In the genomic region with DNA sequence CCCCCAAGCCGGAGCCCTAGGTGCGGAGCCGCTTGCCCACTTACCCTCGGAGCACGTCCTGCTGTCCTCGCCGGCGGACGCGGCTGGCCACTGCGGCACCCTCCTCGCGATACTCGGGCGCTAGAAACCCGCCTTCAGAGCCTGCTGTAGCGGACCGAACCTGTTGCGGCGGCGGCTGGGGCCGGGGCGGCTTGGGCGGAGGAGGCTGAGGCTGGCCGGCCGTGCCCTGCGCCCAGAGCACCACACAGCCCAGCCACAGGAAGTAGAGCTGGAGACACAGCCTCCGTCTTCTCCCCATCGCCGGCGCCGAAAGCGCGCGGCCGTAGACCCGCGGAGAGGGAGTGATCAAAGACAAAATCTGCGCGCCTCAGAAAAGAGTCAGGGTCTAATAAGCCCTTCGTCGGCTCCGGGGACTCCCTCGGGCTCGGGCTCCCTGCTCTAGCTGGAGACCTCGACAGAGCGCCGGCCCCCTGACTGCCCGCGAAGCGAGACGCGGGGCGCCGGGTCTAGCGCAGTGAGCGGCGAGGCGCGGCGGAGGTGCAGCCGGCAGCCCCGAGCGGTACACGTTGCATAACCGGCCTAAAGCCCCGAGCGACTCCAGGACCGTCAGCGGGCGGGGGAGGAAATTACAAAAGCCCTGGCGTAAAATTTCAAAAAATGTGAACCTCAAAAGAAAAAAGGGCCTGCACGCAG, we compare ENCODE assay signal across 9 cellular contexts. TPM values are rescaled to one million over a fixed set of nuclear protein-coding genes. Genes with fewer than 3 reads are reported as not detected.
DNase-seq lines count a peak whose midpoint lies in the region; ATAC-seq and TF ChIP-seq lines count a peak whose summit lies in the region.
"Had no signal": no experiment of that assay in that cellular context is flagged by ENCODE, and none has a peak within 500 bp of the region (broad histone marks: within the 10 kb centered on the region; RNA-seq: fewer than 3 reads in every experiment).

No MANE protein-coding gene starts in this region.

- in situ Hi-C loops in IMR-90 (cut with MboI; ENCODE audit: low sequenced_read_pairs) = loop anchor here (5.0 kb wide), 1 partner anchor 135 kb away; no protein-coding TSS in a partner anchor
- in situ Hi-C loops in mammary epithelial cell (cut with MboI; ENCODE audit: low sequenced_read_pairs in 2 of 2) = loop anchor here in 1 of 2 donors (25.0 kb wide), 1 partner anchor 125 kb away; no protein-coding TSS in a partner anchor

- no peak overlapping the region for H2AK5ac ChIP-seq in IMR-90 (ENCODE audit: low read depth, low read length)

- no peak overlapping the region for H2BK15ac ChIP-seq in IMR-90 (ENCODE audit: low read depth, low read length)

- WGBS in IMR-90 (ENCODE audit: extremely low coverage in 2 of 2, insufficient read length in 1 of 2), 2 experiments = 0% methylated on average over 17 of the region's 73 CpGs; no CpG with 5 or more reads in 1 of the 2 experiments
- WGBS in mammary epithelial cell (ENCODE audit: low coverage, missing lambda C conversion rate) = 4% methylated on average over 5 of the region's 73 CpGs
- WGBS in thyroid gland, 2 donors = 0 to 3% methylated on average over 31 to 33 of the region's 73 CpGs

- no peak for TF ChIP-seq CTCF in IMR-90 (conservative IDR thresholded peaks at IDR 0.05; ENCODE audit: low read depth, low read length)
- TF ChIP-seq CTCF in mammary epithelial cell (conservative IDR thresholded peaks at IDR 0.05 in 1 of 2, IDR thresholded peaks at IDR 0.05 in 1 of 2; ENCODE audit: extremely low read depth in 1 of 2, insufficient read depth in 1 of 2, low read depth in 1 of 2, low read length in 2 of 2) = no peak
- TF ChIP-seq CTCF in thyroid gland (IDR thresholded peaks at IDR 0.05) = no peak

- H3K9ac ChIP-seq in IMR-90 (ENCODE audit: low read depth, low read length) (peak overlapping the region; percentile 65), mammary epithelial cell (ENCODE audit: insufficient read depth, low read length) (peak overlapping the region; percentile 74)

- H3K14ac ChIP-seq in IMR-90 (replicated peaks; ENCODE audit: low read depth, low read length) = no peak overlapping the region

- TF ChIP-seq RAD21 in IMR-90 (IDR thresholded peaks at IDR 0.05; ENCODE audit: low read length) = 0 out of 2 replicates have a peak, but pooled peaks have one; percentile 6

- H3K79me2 ChIP-seq in mammary epithelial cell (ENCODE audit: insufficient read depth, low read length) = peaks cover 33% of the 10 kb centered on the region

- H3K36me3 ChIP-seq in IMR-90 (ENCODE audit: control insufficient read depth, insufficient read depth, low read length) (peaks cover 12% of the 10 kb centered on the region), mammary epithelial cell (ENCODE audit: insufficient read depth, low read length) (peaks cover 4% of the 10 kb centered on the region), thyroid gland (no peaks in the 10 kb centered on the region)

- DNase-seq in D341Med (ENCODE audit: low spot score) = peak; percentile 75
- peak; percentile 55 for DNase-seq in IMR-90
- peak; percentile 59 for DNase-seq in mammary epithelial cell
- peak; percentile 82 for DNase-seq in left kidney (ENCODE audit: low read depth, low spot score)
- DNase-seq in thyroid gland = peak; percentile 9 to 27
- no peak for DNase-seq in activated CD4-positive, alpha-beta T cell treated with anti-CD3 and anti-CD28 coated beads for 4 hours
- no peak for DNase-seq in middle frontal gyrus (ENCODE audit: extremely low spot score, low spot score)

- intact Hi-C loops in IMR-90 (cut with micrococcal nuclease) (loop anchor here (1.0 to 10.0 kb wide), 4 partner anchors 107 to 290 kb away; no protein-coding TSS in a partner anchor), mammary epithelial cell (cut with micrococcal nuclease) (no loop called here), thyroid gland (cut with DNase I) (no loop called here)

- no peak overlapping the region for H4K5ac ChIP-seq in IMR-90 (ENCODE audit: low read depth, low read length)

- H3K9me1 ChIP-seq in IMR-90 (ENCODE audit: insufficient read depth, low read length) = peaks cover 11% of the 10 kb centered on the region

- dilution Hi-C loops in IMR-90 (cut with HindIII; ENCODE audit: low sequenced_read_pairs, unreplicated experiment) (no loop called here), mammary epithelial cell (cut with HindIII; ENCODE audit: low sequenced_read_pairs) (no loop called here)

- H3K56ac ChIP-seq in IMR-90 (ENCODE audit: extremely low read depth, insufficient read depth, low read length) = peak overlapping the region; percentile 43; the same call in 1 of the 2 replicates

- ATAC-seq in IMR-90 (ENCODE audit: low read depth) (peak; percentile 44), HG03280 (IDR thresholded peaks at IDR 0.05; ENCODE audit: unreplicated experiment) (no peak)
- ATAC-seq: HCT116 had no signal

- H3K18ac ChIP-seq in IMR-90 (ENCODE audit: low read depth, low read length) = peak overlapping the region; percentile 30; the same call in 1 of the 2 replicates

- CTCF ChIA-PET in IMR-90 (lab: Yijun Ruan, JAX) = interaction anchor here (0.7 to 2.2 kb wide), 4 partner anchors 14 to 138 kb away, joined by 3 to 7 read pairs (median 4); no protein-coding TSS in a partner anchor
- CTCF ChIA-PET in mammary epithelial cell (lab: Charles Lee; ENCODE audit: low non-redundant PET) = no interaction called here

- no peak overlapping the region for H2BK20ac ChIP-seq in IMR-90 (ENCODE audit: low read depth, low read length)

- peak overlapping the region; percentile 30 for H3K4ac ChIP-seq in IMR-90 (ENCODE audit: low read depth, low read length)

- H2BK5ac ChIP-seq in IMR-90 (ENCODE audit: low read depth, low read length, poor library complexity, severe bottlenecking) = peak overlapping the region; percentile 23

- peak overlapping the region; percentile 81 for H3K4me3 ChIP-seq in IMR-90 (ENCODE audit: insufficient read depth, low read depth, low read length)
- peak overlapping the region; percentile 72 to 97 (median 92) for H3K4me3 ChIP-seq in mammary epithelial cell (replicated peaks in 1 of 3; ENCODE audit: insufficient read depth in 1 of 3, low read depth in 2 of 3, low read length in 3 of 3)
- peak overlapping the region in 2 of 3 donors; percentile 23 to 44 for H3K4me3 ChIP-seq in thyroid gland (replicated peaks in 1 of 3)

- peak overlapping the region; percentile 96 for H2AFZ ChIP-seq in IMR-90 (replicated peaks; ENCODE audit: low read length, poor library complexity)
- peak overlapping the region; percentile 88 for H2AFZ ChIP-seq in mammary epithelial cell (ENCODE audit: low read depth, low read length)

- H3K27me3 ChIP-seq in IMR-90 (ENCODE audit: control insufficient read depth, insufficient read depth, low read length) = no peaks in the 10 kb centered on the region
- H3K27me3 ChIP-seq in mammary epithelial cell (ENCODE audit: insufficient read depth, low read length) = no peaks in the 10 kb centered on the region
- peaks cover 5% of the 10 kb centered on the region for H3K27me3 ChIP-seq in thyroid gland

- H3K27ac ChIP-seq in IMR-90 (ENCODE audit: insufficient read depth, low read length) (peak overlapping the region; percentile 63), mammary epithelial cell (ENCODE audit: insufficient read depth, low read depth, low read length) (peak overlapping the region; percentile 42), thyroid gland (no peak overlapping the region)

- H3K4me2 ChIP-seq in IMR-90 (ENCODE audit: low read depth, low read length) = peak overlapping the region; percentile 43
- peak overlapping the region; percentile 98 for H3K4me2 ChIP-seq in mammary epithelial cell (ENCODE audit: insufficient read depth, low read depth, low read length)

- peak overlapping the region; percentile 74 for H3K23ac ChIP-seq in IMR-90 (ENCODE audit: low read depth, low read length)

- H4K8ac ChIP-seq in IMR-90 (ENCODE audit: low read depth in 2 of 2, low read length in 2 of 2) = peak overlapping the region in 1 of 2 experiments; percentile 14; a peak in 1 of 4 replicates

- H4K20me1 ChIP-seq in IMR-90 (ENCODE audit: insufficient read depth, low read length) (peaks cover 26% of the 10 kb centered on the region; the same call in 1 of the 2 replicates), mammary epithelial cell (ENCODE audit: insufficient read depth, low read length) (no peaks in the 10 kb centered on the region)

- no peak overlapping the region; the same call in 1 of the 2 replicates for H4K91ac ChIP-seq in IMR-90 (ENCODE audit: insufficient read depth, low read depth, low read length)

- peak overlapping the region; percentile 42 for H2BK120ac ChIP-seq in IMR-90 (ENCODE audit: low read depth, low read length)

- H3K4me1 ChIP-seq in IMR-90 (ENCODE audit: control insufficient read depth, insufficient read depth, low read length) (peaks cover 6% of the 10 kb centered on the region), mammary epithelial cell (ENCODE audit: insufficient read depth, low read length) (peaks cover 18% of the 10 kb centered on the region), thyroid gland (peaks cover 6 to 21% of the 10 kb centered on the region in 2 donors)

- H3K9me3 ChIP-seq in IMR-90 (ENCODE audit: control insufficient read depth, insufficient read depth, low read length) (no peaks in the 10 kb centered on the region), mammary epithelial cell (replicated peaks; ENCODE audit: insufficient read depth, low read length) (no peaks in the 10 kb centered on the region), thyroid gland (no peaks in the 10 kb centered on the region)

- BruUV-seq in IMR-90 (replicated peaks; lab: Mats Ljungman, UMichigan) (TSS peak; percentile 97), mammary epithelial cell (replicated peaks; lab: Mats Ljungman, UMichigan) (TSS peak; percentile 40)

- peak overlapping the region; percentile 39 for H2AK9ac ChIP-seq in IMR-90 (replicated peaks; ENCODE audit: low read depth, low read length, poor library complexity)

- POLR2A ChIA-PET in IMR-90 (lab: Charles Lee; ENCODE audit: unreplicated experiment) = interaction anchor here (1.9 kb wide), 1 partner anchor 136 kb away, joined by 8 read pairs; no protein-coding TSS in a partner anchor

- peaks cover 7 to 21% of the 10 kb centered on the region in 2 experiments; a peak in 3 of 4 replicates for H3K79me1 ChIP-seq in IMR-90 (ENCODE audit: low read depth in 1 of 2, low read length in 2 of 2)

- TF ChIP-seq POLR2A in IMR-90 (IDR thresholded peaks at IDR 0.05; ENCODE audit: low read depth, low read length) = no peak
- no peak for TF ChIP-seq POLR2A in thyroid gland (IDR thresholded peaks at IDR 0.05)

TF ChIP-seq in IMR-90, 13 proteins besides CTCF, POLR2A, EP300 and RAD21 (continues in another document):
- TF ChIP-seq MXI1 (IDR thresholded peaks at IDR 0.05; ENCODE audit: borderline replicate concordance, low read depth, low read length) = no peak

RNA-seq across cellular contexts. Expression of a gene that starts 0.6 kb away (rescaled TPM):
- total RNA-seq in IMR-90 (2012; rRNA removed) (67.5 and 69.0 TPM in 2 replicates), mammary epithelial cell (10 to 100 TPM; 45.2 to 68.1 TPM), thyroid gland (1 to 10 TPM; 1.0 to 3.9 (median 2.5) TPM)
- polyA plus RNA-seq in IMR-90 (2012; rRNA removed) (22.6 and 26.7 TPM in 2 replicates), mammary epithelial cell (29.2 TPM)
- polyA plus RNA-seq in IMR-90 (2012; cell fraction: cytosol; rRNA removed) = 12.4 and 13.0 TPM in 2 replicates
- 9.7 and 25.9 TPM in 2 replicates for polyA plus RNA-seq in IMR-90 (2012; cell fraction: nucleus; rRNA removed; ENCODE audit: low replicate concordance)
- 140 TPM for polyA minus RNA-seq in mammary epithelial cell

Comparison
In these comparisons a context has a peak if more than half of its experiments do, and no peak if none do; other contexts are left out.
1. DNase-seq: peak in D341Med (single experiment), IMR-90 (single experiment), mammary epithelial cell (single experiment), left kidney (single experiment) and thyroid gland (2 of 2); none in activated CD4-positive, alpha-beta T cell treated with anti-CD3 and anti-CD28 coated beads for 4 hours (0 of 2) and middle frontal gyrus (single experiment).
2. H3K27ac ChIP-seq: peak in IMR-90 (single experiment) and mammary epithelial cell (single experiment); none in thyroid gland (0 of 3).
3. H3K4me3 ChIP-seq: peak in every context shown above with its lines; median percentile 92 in mammary epithelial cell; 81 in IMR-90; 34 in thyroid gland.
4. RNA of a gene that starts 0.6 kb away (total RNA-seq): 67.5 to 69.0 TPM in IMR-90 and 45.2 to 68.1 TPM in mammary epithelial cell; 1.0 to 3.9 TPM in thyroid gland; every median in the first group is over 4 times any median in the second.